Comparison of ENCODE assay signal across 13 cellular contexts in the genomic region with DNA sequence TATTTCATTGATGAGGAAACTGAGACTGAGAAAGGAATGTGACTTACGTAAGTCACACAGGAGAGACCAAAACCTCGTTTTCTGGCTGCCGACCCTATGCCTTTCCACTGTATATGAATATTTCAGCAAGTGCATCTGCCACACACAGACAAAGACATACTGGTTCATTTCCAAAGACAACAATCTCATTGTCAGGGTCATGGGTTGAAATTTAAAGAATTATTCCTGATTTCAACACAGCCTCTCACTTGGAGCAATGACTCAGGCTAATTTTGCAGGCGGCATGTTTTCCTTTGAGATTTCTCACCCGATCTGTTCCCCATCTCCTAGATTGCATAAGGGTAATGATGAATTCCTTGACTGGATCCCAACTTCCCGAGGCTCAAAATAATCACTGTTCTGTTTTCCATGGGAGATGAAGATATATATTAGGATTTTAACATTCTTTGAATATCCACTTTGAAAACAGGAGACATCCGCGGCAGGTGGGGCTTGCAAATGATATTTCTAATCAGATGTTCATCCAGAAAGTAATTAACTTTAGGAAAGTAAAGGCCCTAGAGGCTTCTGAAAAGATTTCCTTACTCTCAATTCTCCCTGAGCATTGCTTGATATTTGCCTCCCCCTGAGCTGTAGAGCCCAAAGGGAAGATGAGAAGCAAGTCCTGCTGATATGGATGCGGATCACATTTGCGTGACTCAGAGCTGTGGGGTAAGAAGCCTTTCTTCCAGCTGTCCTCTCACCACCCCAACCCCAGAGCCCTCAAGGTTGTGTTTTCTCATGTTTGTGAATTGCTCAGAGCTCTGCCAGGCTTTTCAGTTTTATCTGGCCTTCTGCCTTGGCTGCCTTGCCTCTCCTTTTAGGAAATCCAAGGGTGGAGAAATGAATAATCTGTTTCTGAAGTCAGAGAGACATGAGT.
A peak's percentile ranks its signal among the peaks of the same experiment; 100 is the strongest.
DNase-seq lines count a peak whose midpoint lies in the region; TF ChIP-seq lines count a peak whose summit lies in the region.
"Had no signal": no experiment of that assay in that cellular context is flagged by ENCODE, and none has a peak within 500 bp of the region (broad histone marks: within the 10 kb centered on the region; RNA-seq: fewer than 3 reads in every experiment).

No MANE protein-coding gene starts in this region.

- no peak overlapping the region for H3K14ac ChIP-seq in mesenchymal stem cell (ENCODE audit: low read length in 2 of 2)

- H2AFZ ChIP-seq in mesenchymal stem cell (ENCODE audit: low read depth, low read length): no peak overlapping the region

- H3K18ac ChIP-seq in mesenchymal stem cell (ENCODE audit: low read depth in 1 of 2, low read length in 2 of 2): peak overlapping the region in 1 of 2 experiments; percentile 67

- H4K8ac ChIP-seq in mesenchymal stem cell (ENCODE audit: low read length): no peak overlapping the region

- peaks cover 10% of the 10 kb centered on the region for H3K4me1 ChIP-seq in mesenchymal stem cell (ENCODE audit: control insufficient read depth, insufficient read depth, low read depth, low read length)

- 65% methylated on average over 5 of the region's 10 CpGs for WGBS in mesenchymal stem cell

- TF ChIP-seq CTCF in CD14-positive monocyte (IDR thresholded peaks at IDR 0.05): no peak

- peaks cover 0 to 1% (median 0%) of the 10 kb centered on the region in 3 donors for H3K27me3 Mint-ChIP-seq in CD14-positive monocyte (ENCODE audit: low read depth in 3 of 3)

- H3K79me1 ChIP-seq in mesenchymal stem cell (replicated peaks; ENCODE audit: low read length, poor library complexity, severe bottlenecking): no peaks in the 10 kb centered on the region

- no peak overlapping the region for H3K4me3 Mint-ChIP-seq in CD14-positive monocyte
- H3K4me3 Mint-ChIP-seq: dendritic cell treated with granulocyte-macrophage colony-stimulating factor and Interleukin-4, amounts not matched to agents 40 ng/mL and 50 ng/mL, for 4 days; memory B cell had no signal

- H3K27me3 ChIP-seq in MG63 (no peaks in the 10 kb centered on the region), mesenchymal stem cell (ENCODE audit: control insufficient read depth in 1 of 2, insufficient read depth in 1 of 2, low read length in 2 of 2) (no peaks in the 10 kb centered on the region)

- H3K4me2 ChIP-seq in mesenchymal stem cell (ENCODE audit: low read length, poor library complexity, severe bottlenecking): no peak overlapping the region

- H3K9me3 Mint-ChIP-seq in CD14-positive monocyte: no peaks in the 10 kb centered on the region
- H3K9me3 Mint-ChIP-seq: dendritic cell treated with granulocyte-macrophage colony-stimulating factor and Interleukin-4, amounts not matched to agents 40 ng/mL and 50 ng/mL, for 4 days; memory B cell had no signal

- peak overlapping the region; percentile 97 for H2BK5ac ChIP-seq in mesenchymal stem cell (ENCODE audit: low read depth, low read length, poor library complexity, severe bottlenecking)

- H2BK120ac ChIP-seq in mesenchymal stem cell (ENCODE audit: low read depth, low read length): no peak overlapping the region

- peak overlapping the region; percentile 83 for H2AK5ac ChIP-seq in mesenchymal stem cell (ENCODE audit: low read length, severe bottlenecking)

- no peak overlapping the region for H2BK15ac ChIP-seq in mesenchymal stem cell (ENCODE audit: low read depth, poor library complexity, severe bottlenecking)

- H3K9ac ChIP-seq in mesenchymal stem cell (ENCODE audit: low read length): peak overlapping the region; percentile 79

- intact Hi-C loops in CD14-positive monocyte (cut with micrococcal nuclease): no loop called here

- H3K4ac ChIP-seq in mesenchymal stem cell (ENCODE audit: low read depth in 1 of 2, low read length in 2 of 2): peak overlapping the region in 1 of 2 experiments; percentile 50

- H3K27ac Mint-ChIP-seq in CD14-positive monocyte: no peak overlapping the region
- H3K27ac Mint-ChIP-seq: dendritic cell treated with granulocyte-macrophage colony-stimulating factor and Interleukin-4, amounts not matched to agents 40 ng/mL and 50 ng/mL, for 4 days; memory B cell had no signal

- H3K36me3 Mint-ChIP-seq in CD14-positive monocyte: no peaks in the 10 kb centered on the region
- H3K36me3 Mint-ChIP-seq: memory B cell had no signal

- H3K36me3 ChIP-seq in MG63: no peaks in the 10 kb centered on the region
- H3K36me3 ChIP-seq in mesenchymal stem cell (ENCODE audit: control insufficient read depth in 1 of 2, insufficient read depth in 2 of 2, low read depth in 1 of 2, low read length in 2 of 2): no peaks in the 10 kb centered on the region

- no peak overlapping the region for H4K91ac ChIP-seq in mesenchymal stem cell (ENCODE audit: low read length)

- H3K23ac ChIP-seq in mesenchymal stem cell (ENCODE audit: low read length in 2 of 2): no peak overlapping the region

- H3K4me1 Mint-ChIP-seq in CD14-positive monocyte: peaks cover 13% of the 10 kb centered on the region
- H3K4me1 Mint-ChIP-seq: memory B cell had no signal

- peak overlapping the region; percentile 99 for H3K27ac ChIP-seq in mesenchymal stem cell (ENCODE audit: low read length, poor library complexity, severe bottlenecking)

- DNase-seq in A172 (ENCODE audit: low spot score): peak; percentile 80
- DNase-seq in MG63: peak; percentile 90
- peak; percentile 87 for DNase-seq in dedifferentiated amniotic fluid mesenchymal stem cell (ENCODE audit: extremely low spot score)
- peak; percentile 86 for DNase-seq in mesenchymal stem cell
- no peak for DNase-seq in CD14-positive monocyte (ENCODE audit: low spot score)
- no peak for DNase-seq in stimulated activated naive CD4-positive, alpha-beta T cell (lab: John Stamatoyannopoulos, UW)
- DNase-seq in NCI-H2171 (lab: John Stamatoyannopoulos, UW): no peak
- no peak for DNase-seq in DMS153 (lab: John Stamatoyannopoulos, UW)
- DNase-seq: activated CD4-positive, alpha-beta T cell treated with anti-CD3 and anti-CD28 coated beads, Interleukin-2, amount 50 U/mL, for 1 hour; AML-193; H7 had no signal

- H3K9me3 ChIP-seq in MG63 (no peaks in the 10 kb centered on the region), mesenchymal stem cell (ENCODE audit: control insufficient read depth, low read length) (no peaks in the 10 kb centered on the region)

- H2BK12ac ChIP-seq in mesenchymal stem cell (ENCODE audit: low read length in 2 of 2): peak overlapping the region in 1 of 2 experiments; percentile 72

- H3K4me3 ChIP-seq in MG63 (no peak overlapping the region), mesenchymal stem cell (ENCODE audit: insufficient read depth in 1 of 2, low read depth in 1 of 2, low read length in 2 of 2) (peak overlapping the region in 1 of 2 experiments; percentile 54)

Comparison
In these comparisons a context has a peak if more than half of its experiments do, and no peak if none do; other contexts are left out.
1. DNase-seq: peak in A172 (single experiment), MG63 (single experiment), dedifferentiated amniotic fluid mesenchymal stem cell (single experiment) and mesenchymal stem cell (single experiment); none in CD14-positive monocyte (single experiment), stimulated activated naive CD4-positive, alpha-beta T cell (0 of 6), NCI-H2171 (single experiment) and DMS153 (single experiment).